ENCODE assay signal across 30 cellular contexts in genomic region chr11:44338031-44338430, GRCh38. TPM values are rescaled to one million over a fixed set of nuclear protein-coding genes. Genes with fewer than 3 reads are reported as not detected.
"Had no signal": no experiment of that assay in that cellular context is flagged by ENCODE, and none has a peak within 500 bp of the region (broad histone marks: within the 10 kb centered on the region; RNA-seq: fewer than 3 reads in every experiment).

No MANE protein-coding gene starts in this region.

- H3K4me1 ChIP-seq: Peyer's patch had no signal

- H3K9me3 ChIP-seq: Peyer's patch had no signal

- H3K36me3 ChIP-seq: Peyer's patch had no signal

- H3K27ac ChIP-seq: Peyer's patch, VCaP had no signal

- DNase-seq: activated B cell treated with CpG ODN at 0.5 μM for 24 hours; activated CD4-positive, alpha-beta memory T cell treated with anti-CD3 and anti-CD28 coated beads for 36 hours; activated CD4-positive, alpha-beta T cell treated with anti-CD3 and anti-CD28 coated beads for 4 hours; activated CD4-positive, alpha-beta T cell treated with anti-CD3 and anti-CD28 coated beads, Interleukin-2, amount 50 U/mL, for 1 hour; activated CD4-positive, CD25-positive, alpha-beta regulatory T cell treated with anti-CD3 and anti-CD28 coated beads, Interleukin-2, amount 50 U/mL, for 72 hours; activated CD8-positive, alpha-beta memory T cell treated with anti-CD3 and anti-CD28 coated beads, Interleukin-2, amount 50 U/mL, for 4 hours; activated gamma-delta T cell treated with Interleukin-2 at 50 U/mL for 16 hours; activated naive CD4-positive, alpha-beta T cell treated with anti-CD3 and anti-CD28 coated beads for 36 hours; activated naive CD8-positive, alpha-beta T cell treated with anti-CD3 and anti-CD28 coated beads, Interleukin-2, amount 50 U/mL, for 24 hours; activated T-cell treated with anti-CD3 and anti-CD28 coated beads for 4 hours; activated T-cell treated with anti-CD3 and anti-CD28 coated beads, Interleukin-2, amount 50 U/mL, for 4 hours; anterior cingulate cortex; NCI-H1092 treated with DMSO at 0.1 percent for 48 hours; NCI-H1694; NCI-H1930; NCI-H2081 treated with DMSO at 0.1 percent for 48 hours; NCI-H226; NCI-H446 treated with DMSO at 0.1 percent for 48 hours; NCI-H524; PC-3; Peyer's patch; RPMI8226; SIG-M5; SW 1271; T-helper 1 cell; T-helper 2 cell; T-helper 9 cell had no signal

- ATAC-seq: activated naive CD4-positive, alpha-beta T cell treated with anti-CD3 and anti-CD28 coated beads, Interleukin-2, amount 50 U/mL, for 72 hours; activated naive CD8-positive, alpha-beta T cell treated with anti-CD3 and anti-CD28 coated beads, Interleukin-2, amount 50 U/mL, for 24 hours; activated T-cell treated with anti-CD3 and anti-CD28 coated beads, Interleukin-2, amount 50 U/mL, for 4 hours; PC-3 had no signal

- H3K4me3 ChIP-seq: Peyer's patch had no signal

RNA-seq across cellular contexts. Expression of gene ALX4, which starts 28.1 kb away (rescaled TPM):
- total RNA-seq: activated B cell treated with CpG ODN at 0.5 μM for 24 hours; activated CD4-positive, alpha-beta memory T cell treated with anti-CD3 and anti-CD28 coated beads for 36 hours; activated naive CD4-positive, alpha-beta T cell treated with anti-CD3 and anti-CD28 coated beads for 36 hours; activated naive CD4-positive, alpha-beta T cell treated with anti-CD3 and anti-CD28 coated beads, Interleukin-2, amount 50 U/mL, for 72 hours; activated T-cell treated with anti-CD3 and anti-CD28 coated beads, Interleukin-2, amount 50 U/mL, for 4 hours; activated T-helper 1 cell treated with anti-CD3 and anti-CD28 coated beads, Interleukin-12 subunit alpha, Interleukin-12 subunit beta, Interleukin-2, Interleukin-4 antibody, amounts not matched to agents 30 ng/mL and 10 ng/mL and 1 ng/mL, durations not matched to agents 14 hours and 24 hours and 36 hours; PC-3; Peyer's patch had no signal
